ENCODE assay signal across 1 cellular context in the genomic region with DNA sequence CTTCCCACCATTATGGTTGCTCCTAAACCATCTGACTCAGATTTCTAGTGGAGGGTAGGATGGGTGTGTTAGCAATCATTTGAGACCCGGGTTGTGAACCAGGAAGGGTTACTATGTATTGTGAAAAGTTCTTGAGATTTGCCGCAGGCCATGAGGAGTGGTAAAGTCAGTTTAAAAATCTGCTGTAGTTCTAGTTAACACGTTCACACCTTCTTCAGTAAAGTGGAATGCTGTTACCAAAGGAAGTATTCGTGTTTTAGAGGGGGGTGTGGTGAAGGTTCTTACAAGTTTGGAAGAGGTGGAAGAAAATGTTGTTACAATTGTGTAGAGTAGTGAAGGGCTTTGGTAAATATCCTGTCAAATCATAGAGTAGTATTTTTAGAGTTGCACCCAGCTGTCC.
TF ChIP-seq lines count a peak whose summit lies in the region.

No MANE protein-coding gene starts in this region.

TF ChIP-seq in IMR-90, 13 proteins besides CTCF, POLR2A, EP300 and RAD21:
- TF ChIP-seq, protein P1, sequence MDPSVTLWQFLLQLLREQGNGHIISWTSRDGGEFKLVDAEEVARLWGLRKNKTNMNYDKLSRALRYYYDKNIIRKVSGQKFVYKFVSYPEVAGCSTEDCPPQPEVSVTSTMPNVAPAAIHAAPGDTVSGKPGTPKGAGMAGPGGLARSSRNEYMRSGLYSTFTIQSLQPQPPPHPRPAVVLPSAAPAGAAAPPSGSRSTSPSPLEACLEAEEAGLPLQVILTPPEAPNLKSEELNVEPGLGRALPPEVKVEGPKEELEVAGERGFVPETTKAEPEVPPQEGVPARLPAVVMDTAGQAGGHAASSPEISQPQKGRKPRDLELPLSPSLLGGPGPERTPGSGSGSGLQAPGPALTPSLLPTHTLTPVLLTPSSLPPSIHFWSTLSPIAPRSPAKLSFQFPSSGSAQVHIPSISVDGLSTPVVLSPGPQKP (IDR thresholded peaks at IDR 0.05; ENCODE audit: borderline replicate concordance, low read depth, low read length) = no peak
- no peak for TF ChIP-seq MAZ (IDR thresholded peaks at IDR 0.05; ENCODE audit: borderline replicate concordance, low read depth, low read length)
- TF ChIP-seq MAFK (IDR thresholded peaks at IDR 0.05; ENCODE audit: low read depth, low read length) = no peak
- no peak for TF ChIP-seq BHLHE40 (IDR thresholded peaks at IDR 0.05; ENCODE audit: low read depth, low read length)
- no peak for TF ChIP-seq CHD1 (IDR thresholded peaks at IDR 0.05; ENCODE audit: low read depth, low read length)
- TF ChIP-seq NFE2L2 (IDR thresholded peaks at IDR 0.05; ENCODE audit: low read depth, low read length) = no peak
- TF ChIP-seq, protein P2, sequence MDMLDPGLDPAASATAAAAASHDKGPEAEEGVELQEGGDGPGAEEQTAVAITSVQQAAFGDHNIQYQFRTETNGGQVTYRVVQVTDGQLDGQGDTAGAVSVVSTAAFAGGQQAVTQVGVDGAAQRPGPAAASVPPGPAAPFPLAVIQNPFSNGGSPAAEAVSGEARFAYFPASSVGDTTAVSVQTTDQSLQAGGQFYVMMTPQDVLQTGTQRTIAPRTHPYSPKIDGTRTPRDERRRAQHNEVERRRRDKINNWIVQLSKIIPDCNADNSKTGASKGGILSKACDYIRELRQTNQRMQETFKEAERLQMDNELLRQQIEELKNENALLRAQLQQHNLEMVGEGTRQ (IDR thresholded peaks at IDR 0.05; ENCODE audit: low read depth, low read length) = no peak
- TF ChIP-seq MXI1 (IDR thresholded peaks at IDR 0.05; ENCODE audit: borderline replicate concordance, low read depth, low read length) = no peak
- TF ChIP-seq FOS (IDR thresholded peaks at IDR 0.05; ENCODE audit: low read depth, low read length) = no peak
- no peak for TF ChIP-seq SMC3 (IDR thresholded peaks at IDR 0.05; ENCODE audit: low read depth, low read length)
- TF ChIP-seq CEBPB (IDR thresholded peaks at IDR 0.05; ENCODE audit: low read depth, low read length) = no peak
- TF ChIP-seq RCOR1 (IDR thresholded peaks at IDR 0.05; ENCODE audit: insufficient replicate concordance, low read length) = no peak
- TF ChIP-seq RFX5 (IDR thresholded peaks at IDR 0.05; ENCODE audit: low read depth, low read length) = no peak
TF ChIP-seq in IMR-90: peak in this region for 0.
